Comparison of ENCODE assay signal across 29 cellular contexts in genomic region chr11:68774188-68774585, GRCh38.
"Had no signal": no experiment of that assay in that cellular context is flagged by ENCODE, and none has a peak within 500 bp of the region (broad histone marks: within the 10 kb centered on the region; RNA-seq: fewer than 3 reads in every experiment).

No MANE protein-coding gene starts in this region.

- H3K9me3 ChIP-seq: gastrocnemius medialis had no signal

- H3K4me3 ChIP-seq: coronary artery, dorsolateral prefrontal cortex, gastrocnemius medialis had no signal

- ATAC-seq: activated CD4-positive, CD25-positive, alpha-beta regulatory T cell treated with anti-CD3 and anti-CD28 coated beads, Interleukin-2, amount 50 U/mL, for 24 hours; activated CD8-positive, alpha-beta T cell treated with anti-CD3 and anti-CD28 coated beads for 36 hours; activated T-cell treated with anti-CD3 and anti-CD28 coated beads, Interleukin-2, amount 50 U/mL, for 4 hours; activated T-helper 17 cell treated with anti-CD3 and anti-CD28 coated beads, Interleukin-2, amount 50 U/mL, for 72 hours; esophagus mucosa; foreskin keratinocyte; gastrocnemius medialis; T-cell had no signal

- H3K27me3 ChIP-seq: brain microvascular endothelial cell, dorsolateral prefrontal cortex, foreskin keratinocyte, gastrocnemius medialis had no signal

- H3K27ac ChIP-seq: brain microvascular endothelial cell, coronary artery, dorsolateral prefrontal cortex, foreskin keratinocyte, gastrocnemius medialis, WERI-Rb-1 had no signal

- H3K4me1 ChIP-seq: foreskin keratinocyte, gastrocnemius medialis had no signal

- H3K36me3 ChIP-seq: brain microvascular endothelial cell, WERI-Rb-1 had no signal

- FAIRE-seq: astrocyte, bronchial epithelial cell had no signal

- DNase-seq: activated B cell treated with CpG ODN at 0.5 μM for 24 hours; activated CD4-positive, alpha-beta T cell treated with anti-CD3 and anti-CD28 coated beads for 48 hours; activated CD4-positive, alpha-beta T cell treated with anti-CD3 and anti-CD28 coated beads, Interleukin-2, amount 50 U/mL, for 1 hour; activated CD4-positive, alpha-beta T cell treated with anti-CD3 and anti-CD28 coated beads, Interleukin-2, amount 50 U/mL, for 48 hours; activated CD8-positive, alpha-beta memory T cell treated with anti-CD3 and anti-CD28 coated beads for 24 hours; activated CD8-positive, alpha-beta T cell treated with anti-CD3 and anti-CD28 coated beads for 36 hours; activated effector memory CD4-positive, alpha-beta T cell treated with Interleukin-2 at 50 U/mL for 16 hours; activated gamma-delta T cell treated with Interleukin-2 at 50 U/mL for 16 hours; activated naive CD4-positive, alpha-beta T cell treated with anti-CD3 and anti-CD28 coated beads, Interleukin-2, amount 50 U/mL, for 16 hours; activated naive CD4-positive, alpha-beta T cell treated with Interleukin-2 at 50 U/mL for 16 hours; activated T-cell treated with anti-CD3 and anti-CD28 coated beads, Interleukin-2, amount 50 U/mL, for 4 hours; amniotic stem cell; anterior cingulate cortex; dorsolateral prefrontal cortex; effector memory CD4-positive, alpha-beta T cell; endodermal cell; foreskin keratinocyte; gastrocnemius medialis; glutamatergic neuron; T-cell; T-helper 9 cell; WERI-Rb-1 had no signal
